10 cellular contexts compared by ENCODE assay signal in genomic region chr11:35343033-35343598, GRCh38.
DNase-seq lines count a peak whose midpoint lies in the region; ATAC-seq lines count a peak whose summit lies in the region.
"Had no signal": no experiment of that assay in that cellular context is flagged by ENCODE, and none has a peak within 500 bp of the region (broad histone marks: within the 10 kb centered on the region; RNA-seq: fewer than 3 reads in every experiment).

No MANE protein-coding gene starts in this region.

- H4K8ac ChIP-seq in neuronal stem cell (ENCODE audit: low read depth, low read length): no peak overlapping the region

- peaks cover 13% of the 10 kb centered on the region for H3K36me3 Mint-ChIP-seq in T-helper 1 cell treated with Interleukin-12 subunit alpha and Interleukin-12 subunit beta and Interleukin-4 antibody, amounts not matched to agents 30 μg/mL and 1 μg/mL, for 36 hours (ENCODE audit: low read depth)
- H3K36me3 Mint-ChIP-seq in immature natural killer cell: no peaks in the 10 kb centered on the region

- H3K18ac ChIP-seq in neuronal stem cell (ENCODE audit: low read length): no peak overlapping the region

- DNase-seq in immature natural killer cell: peak; percentile 12 to 22 (median 20)
- DNase-seq in neuronal stem cell (ENCODE audit: low spot score): no peak
- DNase-seq in NCI-H2081 treated with DMSO at 0.1 percent for 48 hours (lab: John Stamatoyannopoulos, UW): no peak
- DNase-seq in SIG-M5 treated with dmso at 0.1 percent for 504 hours (lab: John Stamatoyannopoulos, UW; ENCODE audit: unreplicated experiment): no peak
- no peak for DNase-seq in left ventricle myocardium superior
- DNase-seq: Caco-2, NCI-H1092 treated with DMSO at 0.1 percent for 48 hours had no signal

- H3K27me3 Mint-ChIP-seq in T-helper 1 cell treated with Interleukin-12 subunit alpha and Interleukin-12 subunit beta and Interleukin-4 antibody, amounts not matched to agents 30 μg/mL and 1 μg/mL, for 36 hours (ENCODE audit: low read depth): peaks cover 6% of the 10 kb centered on the region
- H3K27me3 Mint-ChIP-seq in immature natural killer cell (ENCODE audit: low read depth in 3 of 3): peaks cover 2 to 9% (median 7%) of the 10 kb centered on the region in 3 donors

- H3K9me3 ChIP-seq in neuronal stem cell (replicated peaks in 1 of 2; ENCODE audit: control insufficient read depth in 2 of 2, insufficient read depth in 1 of 2, low read depth in 1 of 2, low read length in 2 of 2): no peaks in the 10 kb centered on the region
- H3K9me3 ChIP-seq: Caco-2 had no signal

- H3K9ac ChIP-seq in neuronal stem cell (ENCODE audit: low read depth, low read length, poor library complexity): no peak overlapping the region

- no peak overlapping the region for H3K14ac ChIP-seq in neuronal stem cell (ENCODE audit: low read length)

- peaks cover 12% of the 10 kb centered on the region for H3K9me3 Mint-ChIP-seq in T-helper 1 cell treated with Interleukin-12 subunit alpha and Interleukin-12 subunit beta and Interleukin-4 antibody, amounts not matched to agents 30 μg/mL and 1 μg/mL, for 36 hours
- no peaks in the 10 kb centered on the region for H3K9me3 Mint-ChIP-seq in immature natural killer cell

- H3K4ac ChIP-seq in neuronal stem cell (ENCODE audit: low read length): no peak overlapping the region

- ATAC-seq in GM18502 (IDR thresholded peaks at IDR 0.05; ENCODE audit: poor library complexity, unreplicated experiment) (peak; percentile 69), HG02610 (IDR thresholded peaks at IDR 0.05; ENCODE audit: unreplicated experiment) (peak; percentile 40), left ventricle myocardium superior (no peak)

- H3K4me3 ChIP-seq in neuronal stem cell (ENCODE audit: low read length in 2 of 2): no peak overlapping the region

- H2BK15ac ChIP-seq in neuronal stem cell (ENCODE audit: low read length): no peak overlapping the region

- H3K27me3 ChIP-seq in neuronal stem cell (ENCODE audit: control insufficient read depth in 3 of 3, insufficient read depth in 3 of 3, low read depth in 1 of 3, low read length in 3 of 3): no peaks in the 10 kb centered on the region

- H3K4me1 Mint-ChIP-seq in T-helper 1 cell treated with Interleukin-12 subunit alpha and Interleukin-12 subunit beta and Interleukin-4 antibody, amounts not matched to agents 30 μg/mL and 1 μg/mL, for 36 hours (ENCODE audit: low read depth): peaks cover 28% of the 10 kb centered on the region
- peaks cover 13 to 14% of the 10 kb centered on the region in 2 donors for H3K4me1 Mint-ChIP-seq in immature natural killer cell

- H2AFZ ChIP-seq in neuronal stem cell (ENCODE audit: low read length): no peak overlapping the region

- peak overlapping the region; percentile 57 for H3K27ac Mint-ChIP-seq in T-helper 1 cell treated with Interleukin-12 subunit alpha and Interleukin-12 subunit beta and Interleukin-4 antibody, amounts not matched to agents 30 μg/mL and 1 μg/mL, for 36 hours
- peak overlapping the region in 4 of 6 donors; percentile 9 to 30 (median 18) for H3K27ac Mint-ChIP-seq in immature natural killer cell

- H2BK5ac ChIP-seq in neuronal stem cell (ENCODE audit: low read length): no peak overlapping the region

- H2BK120ac ChIP-seq in neuronal stem cell (ENCODE audit: low read depth, low read length): no peak overlapping the region

- H2BK12ac ChIP-seq in neuronal stem cell (ENCODE audit: low read length): no peak overlapping the region

- H3K27ac ChIP-seq in neuronal stem cell (replicated peaks; ENCODE audit: low read length): no peak overlapping the region

- peaks cover 8 to 9% of the 10 kb centered on the region in 2 donors for H3K4me1 ChIP-seq in neuronal stem cell (ENCODE audit: control insufficient read depth in 2 of 2, insufficient read depth in 1 of 2, low read depth in 1 of 2, low read length in 2 of 2)

- H4K91ac ChIP-seq in neuronal stem cell (ENCODE audit: low read depth, low read length, poor library complexity): no peak overlapping the region

- H3K23ac ChIP-seq in neuronal stem cell (ENCODE audit: low read depth, low read length, poor library complexity): no peak overlapping the region

- H2AK5ac ChIP-seq in neuronal stem cell (ENCODE audit: low read depth, low read length): no peak overlapping the region

- no CpG with 5 or more reads among the region's 5 CpGs for WGBS in neuronal stem cell (ENCODE audit: extremely low coverage in 2 of 2, insufficient read length in 2 of 2, insufficient replicate concordance in 1 of 2), 2 donors

- H3K4me2 ChIP-seq in neuronal stem cell (ENCODE audit: insufficient read depth, low read length, poor library complexity, severe bottlenecking): no peak overlapping the region

- H3K4me3 Mint-ChIP-seq in T-helper 1 cell treated with Interleukin-12 subunit alpha and Interleukin-12 subunit beta and Interleukin-4 antibody, amounts not matched to agents 30 μg/mL and 1 μg/mL, for 36 hours: peak overlapping the region; percentile 45
- peak overlapping the region in 4 of 5 donors; percentile 19 to 57 (median 38) for H3K4me3 Mint-ChIP-seq in immature natural killer cell

- H3K79me1 ChIP-seq in neuronal stem cell (ENCODE audit: low read depth, low read length): no peaks in the 10 kb centered on the region

- intact Hi-C loops in left ventricle myocardium superior (cut with micrococcal nuclease): no loop called here

- H3K36me3 ChIP-seq in neuronal stem cell (replicated peaks in 1 of 2; ENCODE audit: control insufficient read depth in 2 of 2, insufficient read depth in 2 of 2, low read length in 2 of 2): no peaks in the 10 kb centered on the region

Comparison
In these comparisons a context has a peak if more than half of its experiments do, and no peak if none do; other contexts are left out.
1. DNase-seq: peak in immature natural killer cell (3 of 3); none in neuronal stem cell (single experiment), NCI-H2081 treated with DMSO at 0.1 percent for 48 hours (single experiment), SIG-M5 treated with dmso at 0.1 percent for 504 hours (single experiment) and left ventricle myocardium superior (single experiment).